Comparison of ENCODE assay signal across 27 cellular contexts in the genomic region with DNA sequence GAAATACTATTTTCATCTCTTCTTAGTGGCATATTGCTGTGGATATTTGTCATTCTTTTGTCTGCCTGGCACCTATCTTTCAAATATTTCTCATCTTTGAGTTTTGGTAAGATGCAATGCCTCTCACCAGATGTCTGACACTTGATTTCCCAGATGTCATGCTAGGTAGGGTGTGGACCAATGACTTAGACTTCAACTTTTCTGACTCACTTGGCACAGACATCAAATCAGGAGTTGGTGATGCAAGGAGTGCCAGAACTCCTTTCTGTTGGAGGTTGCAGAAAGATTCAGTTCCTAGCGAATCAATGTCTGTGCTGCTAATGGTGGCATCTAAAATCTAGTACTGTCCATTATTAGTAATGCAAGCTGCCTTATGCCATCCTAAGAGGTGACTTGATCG.
DNase-seq lines count a peak whose midpoint lies in the region; ATAC-seq, FAIRE-seq and TF ChIP-seq lines count a peak whose summit lies in the region.
"Had no signal": no experiment of that assay in that cellular context is flagged by ENCODE, and none has a peak within 500 bp of the region (broad histone marks: within the 10 kb centered on the region; RNA-seq: fewer than 3 reads in every experiment).

No MANE protein-coding gene starts in this region.

- H3K9me3 ChIP-seq in MG63: no peaks in the 10 kb centered on the region
- no peaks in the 10 kb centered on the region for H3K9me3 ChIP-seq in mammary epithelial cell (replicated peaks; ENCODE audit: insufficient read depth, low read length)
- no peaks in the 10 kb centered on the region for H3K9me3 ChIP-seq in pancreas
- H3K9me3 ChIP-seq: esophagus squamous epithelium, right lobe of liver, transverse colon had no signal

- in situ Hi-C loops in mammary epithelial cell (cut with MboI; ENCODE audit: low sequenced_read_pairs in 2 of 2): no loop called here

- peak; percentile 27 for DNase-seq in GM04504 (ENCODE audit: low read depth)
- peak; percentile 14 for DNase-seq in MG63
- peak; percentile 41 for DNase-seq in mammary epithelial cell
- peak; percentile 2 for DNase-seq in glomerular visceral epithelial cell (ENCODE audit: extremely low spot score)
- no peak for DNase-seq in osteocyte (ENCODE audit: extremely low spot score, unreplicated experiment)
- no peak for DNase-seq in pancreas
- DNase-seq in NOMO-1 treated with dmso at 0.1 percent for 144 hours (lab: John Stamatoyannopoulos, UW; ENCODE audit: unreplicated experiment): no peak
- DNase-seq: activated CD4-positive, alpha-beta T cell treated with anti-CD3 and anti-CD28 coated beads, Interleukin-2, amount 50 U/mL, for 1 hour; activated CD8-positive, alpha-beta memory T cell treated with anti-CD3 and anti-CD28 coated beads, Interleukin-2, amount 50 U/mL, for 4 hours; activated effector memory CD4-positive, alpha-beta T cell treated with anti-CD3 and anti-CD28 coated beads, Interleukin-2, amount 50 U/mL, for 16 hours; central memory CD4-positive, alpha-beta T cell; esophagus squamous epithelium; H7; islet precursor cell; NCI-H1048; NCI-H2081 treated with DMSO at 0.1 percent for 48 hours; NCI-H524; nucleus accumbens; right lobe of liver; SHP77; stimulated activated naive CD4-positive, alpha-beta T cell treated with Interleukin-2 at 50 U/mL for 16 hours; transverse colon had no signal

- H3K4me1 ChIP-seq in mammary epithelial cell (ENCODE audit: insufficient read depth, low read length) (no peaks in the 10 kb centered on the region), pancreas (no peaks in the 10 kb centered on the region)
- H3K4me1 ChIP-seq: esophagus squamous epithelium, right lobe of liver, transverse colon had no signal

- BruUV-seq in mammary epithelial cell (replicated peaks; lab: Mats Ljungman, UMichigan): no TSS peak

- H3K9me3 Mint-ChIP-seq in osteocyte (ENCODE audit: unreplicated experiment): no peaks in the 10 kb centered on the region

- TF ChIP-seq CTCF in mammary epithelial cell (conservative IDR thresholded peaks at IDR 0.05 in 1 of 2, IDR thresholded peaks at IDR 0.05 in 1 of 2; ENCODE audit: extremely low read depth in 1 of 2, insufficient read depth in 1 of 2, low read depth in 1 of 2, low read length in 2 of 2) (no peak), osteocyte (IDR thresholded peaks at IDR 0.05) (no peak), pancreas (IDR thresholded peaks at IDR 0.05) (no peak)

- no peak overlapping the region for H3K9ac ChIP-seq in mammary epithelial cell (ENCODE audit: insufficient read depth, low read length)

- H3K4me3 Mint-ChIP-seq in osteocyte (ENCODE audit: unreplicated experiment): no peak overlapping the region

- no peak for ATAC-seq in HG03460 (IDR thresholded peaks at IDR 0.05; ENCODE audit: unreplicated experiment)
- ATAC-seq in pancreas: no peak
- ATAC-seq: K562, right lobe of liver had no signal

- no peaks in the 10 kb centered on the region for H3K79me2 ChIP-seq in mammary epithelial cell (ENCODE audit: insufficient read depth, low read length)
- H3K79me2 ChIP-seq: hepatocyte had no signal

- no peak for FAIRE-seq in pancreas (lab: Jason Lieb, UNC)
- FAIRE-seq: K562 had no signal

- dilution Hi-C loops in mammary epithelial cell (cut with HindIII; ENCODE audit: low sequenced_read_pairs): no loop called here

- no peaks in the 10 kb centered on the region for H4K20me1 ChIP-seq in mammary epithelial cell (ENCODE audit: insufficient read depth, low read length)

- H3K4me3 ChIP-seq in MG63 (no peak overlapping the region), mammary epithelial cell (replicated peaks in 1 of 3; ENCODE audit: insufficient read depth in 1 of 3, low read depth in 2 of 3, low read length in 3 of 3) (no peak overlapping the region), pancreas (no peak overlapping the region)
- H3K4me3 ChIP-seq: esophagus squamous epithelium, hepatocyte, K562, lung, right lobe of liver, transverse colon had no signal

- H3K4me1 Mint-ChIP-seq in osteocyte (ENCODE audit: unreplicated experiment): no peaks in the 10 kb centered on the region

- H3K36me3 ChIP-seq in MG63: no peaks in the 10 kb centered on the region
- no peaks in the 10 kb centered on the region for H3K36me3 ChIP-seq in mammary epithelial cell (ENCODE audit: insufficient read depth, low read length)
- no peaks in the 10 kb centered on the region for H3K36me3 ChIP-seq in pancreas
- H3K36me3 ChIP-seq: esophagus squamous epithelium, right lobe of liver, transverse colon had no signal

- WGBS in mammary epithelial cell (ENCODE audit: low coverage, missing lambda C conversion rate): 84% methylated on average over 2 of the region's 2 CpGs
- WGBS in pancreas, 2 donors: 68 to 85% methylated on average over 2 of the region's 2 CpGs

- no peak overlapping the region for H3K27ac Mint-ChIP-seq in osteocyte (ENCODE audit: unreplicated experiment)

- H2AFZ ChIP-seq in mammary epithelial cell (ENCODE audit: low read depth, low read length): no peak overlapping the region
- H2AFZ ChIP-seq: hepatocyte had no signal

- no peak overlapping the region for H3K4me2 ChIP-seq in mammary epithelial cell (ENCODE audit: insufficient read depth, low read depth, low read length)
- H3K4me2 ChIP-seq: hepatocyte had no signal

- H3K36me3 Mint-ChIP-seq in osteocyte (ENCODE audit: unreplicated experiment): no peaks in the 10 kb centered on the region

- H3K27me3 Mint-ChIP-seq in osteocyte (ENCODE audit: unreplicated experiment): no peaks in the 10 kb centered on the region

- H3K27ac ChIP-seq in mammary epithelial cell (ENCODE audit: insufficient read depth, low read depth, low read length) (no peak overlapping the region), pancreas (no peak overlapping the region)
- H3K27ac ChIP-seq: esophagus squamous epithelium, hepatocyte, HL-60, right lobe of liver, transverse colon had no signal

- intact Hi-C loops in mammary epithelial cell (cut with micrococcal nuclease): no loop called here
- intact Hi-C loops in pancreas (cut with DNase I): no loop called here

- CTCF ChIA-PET in mammary epithelial cell (lab: Charles Lee; ENCODE audit: low non-redundant PET): no interaction called here

- H3K27me3 ChIP-seq in MG63 (no peaks in the 10 kb centered on the region), mammary epithelial cell (ENCODE audit: insufficient read depth, low read length) (no peaks in the 10 kb centered on the region), pancreas (no peaks in the 10 kb centered on the region)
- H3K27me3 ChIP-seq: esophagus squamous epithelium, hepatocyte, right lobe of liver, transverse colon had no signal

Comparison
In these comparisons a context has a peak if more than half of its experiments do, and no peak if none do; other contexts are left out.
1. DNase-seq: peak in GM04504 (single experiment), MG63 (single experiment), mammary epithelial cell (single experiment) and glomerular visceral epithelial cell (single experiment); none in osteocyte (single experiment), pancreas (0 of 6) and NOMO-1 treated with dmso at 0.1 percent for 144 hours (single experiment).